ENCODE assay signal across 24 cellular contexts in genomic region chr4:84481077-84481878, GRCh38. TPM values are rescaled to one million over a fixed set of nuclear protein-coding genes. Genes with fewer than 3 reads are reported as not detected.
DNase-seq lines count a peak whose midpoint lies in the region; ATAC-seq and TF ChIP-seq lines count a peak whose summit lies in the region.
"Had no signal": no experiment of that assay in that cellular context is flagged by ENCODE, and none has a peak within 500 bp of the region (broad histone marks: within the 10 kb centered on the region; RNA-seq: fewer than 3 reads in every experiment).

No MANE protein-coding gene starts in this region.

- no peaks in the 10 kb centered on the region for H3K27me3 ChIP-seq in endocrine pancreas (ENCODE audit: control insufficient read depth, insufficient read depth, low read length)
- H3K27me3 ChIP-seq in lower lobe of right lung (ENCODE audit: low read depth), result peaks cover 70% of the 10 kb centered on the region

- H3K27me3 Mint-ChIP-seq in stimulated activated naive CD8-positive, alpha-beta T cell treated with anti-CD3 and anti-CD28 coated beads, Interleukin-15, amount 100 ng/mL, for 72 hours, result peaks cover 80% of the 10 kb centered on the region

- peaks cover 4 to 10% of the 10 kb centered on the region in 2 donors for H3K9me3 Mint-ChIP-seq in stimulated activated naive CD8-positive, alpha-beta T cell treated with anti-CD3 and anti-CD28 coated beads, Interleukin-15, amount 100 ng/mL, for 72 hours
- H3K9me3 Mint-ChIP-seq: activated T-helper 2 cell treated with anti-CD3 and anti-CD28 coated beads, Interferon-gamma antibody, Interleukin-2, Interleukin-4, amounts not matched to agents 10 μg/mL and 5 μg/mL and 100 μg/mL, durations not matched to agents 14 hours and 24 hours and 36 hours; CD8-positive, alpha-beta T cell had no signal

- H3K9me3 ChIP-seq in endocrine pancreas (ENCODE audit: control insufficient read depth, low read length) (no peaks in the 10 kb centered on the region), mucosa of descending colon (no peaks in the 10 kb centered on the region), lower lobe of right lung (no peaks in the 10 kb centered on the region)
- H3K9me3 ChIP-seq: heart left ventricle had no signal

- H3K4me1 ChIP-seq in endocrine pancreas (ENCODE audit: control insufficient read depth, insufficient read depth, low read length) (peaks cover 8% of the 10 kb centered on the region), mucosa of descending colon (ENCODE audit: low read depth) (peaks cover 4% of the 10 kb centered on the region), lower lobe of right lung (peaks cover 22% of the 10 kb centered on the region)

- DNase-seq in stimulated activated naive CD8-positive, alpha-beta T cell treated with anti-CD3 and anti-CD28 coated beads, Interleukin-15, amount 100 ng/mL, for 72 hours, result no peak
- no peak for DNase-seq in stimulated activated naive CD8-positive, alpha-beta T cell treated with anti-CD3 and anti-CD28 coated beads, Interleukin-15, Interleukin-2, amounts not matched to agents 100 U/mL and 50 U/mL, for 24 hours
- DNase-seq in mucosa of descending colon (peak in 1 of 3 donors; percentile 34), lower lobe of right lung (no peak), NCI-H1092 treated with DMSO at 0.1 percent for 48 hours (lab: John Stamatoyannopoulos, UW) (no peak), NCI-H2107 treated with DMSO at 0.1 percent for 48 hours (lab: John Stamatoyannopoulos, UW; ENCODE audit: unreplicated experiment) (no peak)
- DNase-seq: activated CD8-positive, alpha-beta memory T cell treated with anti-CD3 and anti-CD28 coated beads for 24 hours; CD8-positive, alpha-beta T cell; DMS79 treated with DMSO at 0.1 percent for 48 hours; GOT3; heart left ventricle; NCI-H2029 treated with DMSO at 0.1 percent for 48 hours; NCI-H510A; occipital lobe; stimulated activated CD4-positive, alpha-beta T cell treated with anti-CD3 and anti-CD28 coated beads, Interleukin-1b, Interleukin-23, amount 100 ng/mL, for 48 hours; T-cell had no signal

- ATAC-seq in stimulated activated naive CD8-positive, alpha-beta T cell treated with anti-CD3 and anti-CD28 coated beads, Interleukin-15, amount 100 ng/mL, for 72 hours, result no peak
- no peak for ATAC-seq in stimulated activated naive CD8-positive, alpha-beta T cell treated with anti-CD3 and anti-CD28 coated beads, Interleukin-15, Interleukin-2, amounts not matched to agents 100 U/mL and 50 U/mL, for 24 hours
- ATAC-seq in mucosa of descending colon, result peak; percentile 11
- no peak for ATAC-seq in lower lobe of right lung
- no peak for ATAC-seq in GM21528 (IDR thresholded peaks at IDR 0.05; ENCODE audit: low FRiP score, unreplicated experiment)
- ATAC-seq: CD8-positive, alpha-beta T cell; heart left ventricle; K562; Right ventricle myocardium inferior; T-cell had no signal

- H3K36me3 ChIP-seq in endocrine pancreas (ENCODE audit: control insufficient read depth, insufficient read depth, low read length) (no peaks in the 10 kb centered on the region), mucosa of descending colon (ENCODE audit: low read depth) (no peaks in the 10 kb centered on the region), lower lobe of right lung (no peaks in the 10 kb centered on the region)
- H3K36me3 ChIP-seq: heart left ventricle had no signal

- no peak for TF ChIP-seq CTCF in mucosa of descending colon (IDR thresholded peaks at IDR 0.05)
- TF ChIP-seq CTCF in lower lobe of right lung (IDR thresholded peaks at IDR 0.05), result no peak

- H3K4me3 Mint-ChIP-seq in stimulated activated naive CD8-positive, alpha-beta T cell treated with anti-CD3 and anti-CD28 coated beads, Interleukin-15, amount 100 ng/mL, for 72 hours, result peak overlapping the region; percentile 15 to 62
- H3K4me3 Mint-ChIP-seq: CD8-positive, alpha-beta T cell; central memory CD8-positive, alpha-beta T cell had no signal

- H3K4me3 ChIP-seq in endocrine pancreas (ENCODE audit: control insufficient read depth, insufficient read depth, low read length) (peak overlapping the region; percentile 25), mucosa of descending colon (no peak overlapping the region), lower lobe of right lung (no peak overlapping the region)
- H3K4me3 ChIP-seq: heart left ventricle, K562 had no signal

- no peak overlapping the region for H3K27ac Mint-ChIP-seq in stimulated activated naive CD8-positive, alpha-beta T cell treated with anti-CD3 and anti-CD28 coated beads, Interleukin-15, amount 100 ng/mL, for 72 hours
- H3K27ac Mint-ChIP-seq: activated T-helper 2 cell treated with anti-CD3 and anti-CD28 coated beads, Interferon-gamma antibody, Interleukin-2, Interleukin-4, amounts not matched to agents 10 μg/mL and 5 μg/mL and 100 μg/mL, durations not matched to agents 14 hours and 24 hours and 36 hours; CD8-positive, alpha-beta T cell; T-cell had no signal

- H3K27ac ChIP-seq in lower lobe of right lung, result no peak overlapping the region
- H3K27ac ChIP-seq: heart left ventricle had no signal

- no peak overlapping the region for H3K9ac ChIP-seq in endocrine pancreas (ENCODE audit: control insufficient read depth, insufficient read depth, low read length)

- H3K4me1 Mint-ChIP-seq in stimulated activated naive CD8-positive, alpha-beta T cell treated with anti-CD3 and anti-CD28 coated beads, Interleukin-15, amount 100 ng/mL, for 72 hours, result peaks cover 33% of the 10 kb centered on the region
- H3K4me1 Mint-ChIP-seq: central memory CD8-positive, alpha-beta T cell had no signal

- intact Hi-C loops in mucosa of descending colon (cut with DNase I, micrococcal nuclease), result no loop called here
- intact Hi-C loops in lower lobe of right lung (cut with DNase I), result no loop called here

RNA-seq across cellular contexts. Expression of gene NKX6-1, which starts 17.8 kb away (rescaled TPM):
- total RNA-seq in mucosa of descending colon (not detected), lower lobe of right lung (not detected)
- total RNA-seq: activated T-helper 2 cell treated with anti-CD3 and anti-CD28 coated beads, Interferon-gamma antibody, Interleukin-2, Interleukin-4, amounts not matched to agents 10 μg/mL and 5 μg/mL and 100 μg/mL, durations not matched to agents 14 hours and 24 hours and 36 hours; CD8-positive, alpha-beta T cell; K562; kidney epithelial cell; mesenteric fat pad; occipital lobe; Right ventricle myocardium inferior; T-cell had no signal
